In genomic region chr15:43186003-43186353, GRCh38 we compare ENCODE assay signal across 8 cellular contexts. TPM values are rescaled to one million over a fixed set of nuclear protein-coding genes. Genes with fewer than 3 reads are reported as not detected.
DNase-seq lines count a peak whose midpoint lies in the region; ATAC-seq, FAIRE-seq and TF ChIP-seq lines count a peak whose summit lies in the region.

No MANE protein-coding gene starts in this region.

- H3K9me3 ChIP-seq in astrocyte (ENCODE audit: insufficient read depth, low read depth, low read length), result no peaks in the 10 kb centered on the region
- H3K9me3 ChIP-seq in kidney (ENCODE audit: control insufficient read depth in 1 of 2, low read length in 2 of 2), result no peaks in the 10 kb centered on the region
- no peaks in the 10 kb centered on the region for H3K9me3 ChIP-seq in subcutaneous abdominal adipose tissue (ENCODE audit: control insufficient read depth in 5 of 5, low read length in 5 of 5)

- TF ChIP-seq CTCF in AG04449 (IDR thresholded peaks at IDR 0.05; ENCODE audit: insufficient read depth, low read length, missing control alignments), result no peak
- no peak for TF ChIP-seq CTCF in astrocyte (IDR thresholded peaks at IDR 0.05; ENCODE audit: insufficient read depth, low read depth, low read length)
- TF ChIP-seq CTCF in kidney (IDR thresholded peaks at IDR 0.05; ENCODE audit: borderline replicate concordance, extremely low read depth, insufficient read depth), result no peak

- H3K4me3 Mint-ChIP-seq in astrocyte (ENCODE audit: unreplicated experiment), result peak overlapping the region; percentile 92

- ATAC-seq in GM21360 (IDR thresholded peaks at IDR 0.05; ENCODE audit: unreplicated experiment), result no peak

- CTCF ChIA-PET in AG04449 (lab: Yijun Ruan, JAX), result interaction anchor here (0.8 to 5.8 kb wide), 13 partner anchors 9 to 100 kb away, joined by 3 to 63 read pairs (median 7); partner anchors contain the start of gene UBR1

- FAIRE-seq in astrocyte (lab: Jason Lieb, UNC) (no peak), kidney (lab: Jason Lieb, UNC) (no peak)

- no peaks in the 10 kb centered on the region for H3K79me2 ChIP-seq in astrocyte (ENCODE audit: insufficient read depth, low read length)

- no peaks in the 10 kb centered on the region for H3K27me3 Mint-ChIP-seq in astrocyte (ENCODE audit: low read depth, unreplicated experiment)

- DNase-seq in AG04449 (ENCODE audit: low read depth, low spot score) (no peak), GM19240 (ENCODE audit: insufficient read length, low spot score) (peak; percentile 25), HT1080 (ENCODE audit: low read depth) (peak; percentile 27), astrocyte (ENCODE audit: low read depth) (no peak), kidney (no peak), DMS 273 treated with DMSO at 0.1 percent for 48 hours (lab: John Stamatoyannopoulos, UW) (no peak)

- POLR2A ChIA-PET in AG04449 (lab: Yijun Ruan, JAX), result no interaction called here

- H3K9ac ChIP-seq in astrocyte (ENCODE audit: low read length) (peak overlapping the region; percentile 70), kidney (ENCODE audit: low read length in 2 of 2) (peak overlapping the region; percentile 35 to 74), subcutaneous abdominal adipose tissue (ENCODE audit: low read length in 5 of 5) (peak overlapping the region; percentile 84 to 95 (median 91))

- H3K27ac Mint-ChIP-seq in astrocyte (ENCODE audit: unreplicated experiment), result peak overlapping the region; percentile 66

- peaks cover 4% of the 10 kb centered on the region for H3K36me3 Mint-ChIP-seq in astrocyte (ENCODE audit: low read depth, unreplicated experiment)

- H3K4me3 ChIP-seq in AG04449 (ENCODE audit: low read depth, low read length), result peak overlapping the region; percentile 73
- H3K4me3 ChIP-seq in astrocyte (ENCODE audit: insufficient read depth, low read depth, low read length), result peak overlapping the region; percentile 68
- H3K4me3 ChIP-seq in kidney (ENCODE audit: low read length in 2 of 2), result peak overlapping the region; percentile 85 to 90
- peak overlapping the region; percentile 84 to 99 (median 95) for H3K4me3 ChIP-seq in subcutaneous abdominal adipose tissue (ENCODE audit: low read depth in 1 of 5, low read length in 5 of 5)

- H3K27ac ChIP-seq in astrocyte (ENCODE audit: low read depth, low read length) (no peak overlapping the region), kidney (ENCODE audit: low read depth in 2 of 2, low read length in 2 of 2) (peak overlapping the region; percentile 48 to 81), subcutaneous abdominal adipose tissue (ENCODE audit: low read depth, low read length) (peak overlapping the region; percentile 76)

- H4K20me1 ChIP-seq in astrocyte (ENCODE audit: insufficient read depth, low read length), result no peaks in the 10 kb centered on the region

- H3K4me1 ChIP-seq in astrocyte (ENCODE audit: insufficient read depth, low read length) (peaks cover 9% of the 10 kb centered on the region), kidney (ENCODE audit: control insufficient read depth in 1 of 2, insufficient read depth in 1 of 2, low read depth in 1 of 2, low read length in 2 of 2) (peaks cover 0 to 3% of the 10 kb centered on the region in 2 donors), subcutaneous abdominal adipose tissue (ENCODE audit: control insufficient read depth in 5 of 5, insufficient read depth in 5 of 5, low read length in 5 of 5) (peaks cover 3 to 41% (median 28%) of the 10 kb centered on the region in 5 donors)

- no peaks in the 10 kb centered on the region for H3K9me3 Mint-ChIP-seq in astrocyte (ENCODE audit: unreplicated experiment)

- intact Hi-C loops in kidney (cut with DNase I), result no loop called here

- H3K4me1 Mint-ChIP-seq in astrocyte (ENCODE audit: low read depth, unreplicated experiment), result no peaks in the 10 kb centered on the region

- peak overlapping the region; percentile 77 for H2AFZ ChIP-seq in astrocyte (ENCODE audit: low read depth, low read length)

- peak overlapping the region; percentile 87 for H3K4me2 ChIP-seq in astrocyte (ENCODE audit: low read length)

- H3K36me3 ChIP-seq in astrocyte (ENCODE audit: insufficient read depth, low read length), result peaks cover 5% of the 10 kb centered on the region
- peaks cover 11 to 14% of the 10 kb centered on the region in 2 donors for H3K36me3 ChIP-seq in kidney (ENCODE audit: control insufficient read depth in 1 of 2, insufficient read depth in 2 of 2, low read length in 2 of 2)
- peaks cover 15 to 28% (median 25%) of the 10 kb centered on the region in 5 donors for H3K36me3 ChIP-seq in subcutaneous abdominal adipose tissue (ENCODE audit: control insufficient read depth in 5 of 5, insufficient read depth in 5 of 5, low read length in 5 of 5)

- H3K27me3 ChIP-seq in astrocyte (ENCODE audit: insufficient read depth, low read length) (no peaks in the 10 kb centered on the region), subcutaneous abdominal adipose tissue (ENCODE audit: control insufficient read depth in 5 of 5, insufficient read depth in 4 of 5, low read length in 5 of 5) (no peaks in the 10 kb centered on the region)

RNA-seq across cellular contexts. Expression of gene CCNDBP1, which starts 0.8 kb away (rescaled TPM):
- total RNA-seq in HT1080 (2014; rRNA removed; shearing (Covaris generic)), result 41.6 and 42.7 TPM in 2 replicates
- 48.5 and 49.6 TPM in 2 replicates for polyA plus RNA-seq in HT1080 (2015; cell fraction: cytosol; rRNA removed)
- 48.0 and 63.0 TPM in 2 replicates for polyA plus RNA-seq in HT1080 (2015; cell fraction: nucleus; rRNA removed)
- total RNA-seq in astrocyte, result 35.7 and 37.0 TPM in 2 replicates
- total RNA-seq in kidney, result 56.8 TPM
- polyA plus RNA-seq in kidney (ENCODE audit: insufficient read depth, low read depth, low replicate concordance), result 64.3 TPM

RNA-seq across cellular contexts. Expression of gene EPB42, which starts 34.8 kb away (rescaled TPM):
- total RNA-seq in HT1080 (2014; rRNA removed; shearing (Covaris generic)), result not detected in 2 replicates
- not detected in 2 replicates for polyA plus RNA-seq in HT1080 (2015; cell fraction: cytosol; rRNA removed)
- not detected in 2 replicates for polyA plus RNA-seq in HT1080 (2015; cell fraction: nucleus; rRNA removed)
- total RNA-seq in astrocyte (not detected in 2 replicates), kidney (not detected)
- not detected for polyA plus RNA-seq in kidney (ENCODE audit: insufficient read depth, low read depth, low replicate concordance)

RNA-seq across cellular contexts. Expression of gene TMEM62, which starts 52.6 kb away (rescaled TPM):
- total RNA-seq in HT1080 (2014; rRNA removed; shearing (Covaris generic)), result 19.6 and 27.4 TPM in 2 replicates
- polyA plus RNA-seq in HT1080 (2015; cell fraction: cytosol; rRNA removed), result 9.8 and 10.3 TPM in 2 replicates
- polyA plus RNA-seq in HT1080 (2015; cell fraction: nucleus; rRNA removed), result 18.1 and 19.0 TPM in 2 replicates
- 14.0 and 15.2 TPM in 2 replicates for total RNA-seq in astrocyte
- total RNA-seq in kidney, result 31.2 TPM
- polyA plus RNA-seq in kidney (ENCODE audit: insufficient read depth, low read depth, low replicate concordance), result 14.7 TPM

Comparison
In these comparisons a context has a peak if more than half of its experiments do, and no peak if none do; other contexts are left out.
1. DNase-seq: peak in GM19240 (single experiment) and HT1080 (single experiment); none in AG04449 (single experiment), astrocyte (single experiment), kidney (single experiment) and DMS 273 treated with DMSO at 0.1 percent for 48 hours (single experiment).
2. Peak in every context shown above with its lines, with median percentiles within 50 percentile points of each other: H3K4me3 ChIP-seq and H3K9ac ChIP-seq.